ENCODE assay signal across 14 cellular contexts in genomic region chr18:44464401-44465185, GRCh38.
A peak's percentile ranks its signal among the peaks of the same experiment; 100 is the strongest.
DNase-seq lines count a peak whose midpoint lies in the region; ATAC-seq and TF ChIP-seq lines count a peak whose summit lies in the region.
"Had no signal": no experiment of that assay in that cellular context is flagged by ENCODE, and none has a peak within 500 bp of the region (broad histone marks: within the 10 kb centered on the region; RNA-seq: fewer than 3 reads in every experiment).

No MANE protein-coding gene starts in this region.

- H3K4me3 Mint-ChIP-seq in nephron progenitor cell: no peak overlapping the region
- H3K4me3 Mint-ChIP-seq in T-cell: no peak overlapping the region
- H3K4me3 Mint-ChIP-seq in activated T-helper 2 cell treated with anti-CD3 and anti-CD28 coated beads, Interferon-gamma antibody, Interleukin-2, Interleukin-4, amounts not matched to agents 10 μg/mL and 5 μg/mL and 100 μg/mL, durations not matched to agents 14 hours and 24 hours and 36 hours (ENCODE audit: low read depth): no peak overlapping the region
- H3K4me3 Mint-ChIP-seq: activated CD4-positive, alpha-beta memory T cell treated with anti-CD3 and anti-CD28 coated beads for 36 hours; activated T-helper 17 cell treated with anti-CD3 and anti-CD28 coated beads, Interleukin-2, amount 50 U/mL, for 72 hours; immature natural killer cell had no signal

- no peak overlapping the region for H2AFZ ChIP-seq in fibroblast of lung (ENCODE audit: low read length)

- peak; percentile 10 for DNase-seq in AG08396 (ENCODE audit: low spot score)
- peak in 1 of 2 experiments; percentile 36 for DNase-seq in SJSA1 (ENCODE audit: low read depth in 1 of 2, low spot score in 2 of 2)
- peak; percentile 56 to 81 for DNase-seq in fibroblast of lung (ENCODE audit: low read depth in 2 of 2)
- no peak for DNase-seq in nephron progenitor cell
- DNase-seq in activated CD4-positive, alpha-beta T cell treated with anti-CD3 and anti-CD28 coated beads, Interleukin-2, amount 50 U/mL, for 48 hours: no peak
- no peak for DNase-seq in putamen (ENCODE audit: low spot score)
- DNase-seq in T-cell: no peak
- no peak for DNase-seq in activated T-helper 2 cell treated with anti-CD3 and anti-CD28 coated beads, Interferon-gamma antibody, Interleukin-2, Interleukin-4, amounts not matched to agents 10 μg/mL and 5 μg/mL and 100 μg/mL, durations not matched to agents 14 hours and 24 hours and 36 hours (ENCODE audit: low spot score)
- DNase-seq: activated CD4-positive, alpha-beta memory T cell treated with anti-CD3 and anti-CD28 coated beads for 36 hours; immature natural killer cell; NCI-H1417 treated with DMSO at 0.1 percent for 48 hours had no signal

- H4K20me1 ChIP-seq in fibroblast of lung (ENCODE audit: control insufficient read depth, extremely low read depth, insufficient read depth, low read length): no peaks in the 10 kb centered on the region

- peaks cover 29% of the 10 kb centered on the region for H3K4me1 Mint-ChIP-seq in nephron progenitor cell
- H3K4me1 Mint-ChIP-seq in T-cell: no peaks in the 10 kb centered on the region
- no peaks in the 10 kb centered on the region for H3K4me1 Mint-ChIP-seq in activated T-helper 2 cell treated with anti-CD3 and anti-CD28 coated beads, Interferon-gamma antibody, Interleukin-2, Interleukin-4, amounts not matched to agents 10 μg/mL and 5 μg/mL and 100 μg/mL, durations not matched to agents 14 hours and 24 hours and 36 hours (ENCODE audit: low read depth)
- H3K4me1 Mint-ChIP-seq: activated T-helper 17 cell treated with anti-CD3 and anti-CD28 coated beads, Interleukin-2, amount 50 U/mL, for 72 hours; immature natural killer cell had no signal

- H3K36me3 Mint-ChIP-seq in nephron progenitor cell (ENCODE audit: low read depth): no peaks in the 10 kb centered on the region
- H3K36me3 Mint-ChIP-seq in T-cell: no peaks in the 10 kb centered on the region
- no peaks in the 10 kb centered on the region for H3K36me3 Mint-ChIP-seq in activated T-helper 2 cell treated with anti-CD3 and anti-CD28 coated beads, Interferon-gamma antibody, Interleukin-2, Interleukin-4, amounts not matched to agents 10 μg/mL and 5 μg/mL and 100 μg/mL, durations not matched to agents 14 hours and 24 hours and 36 hours (ENCODE audit: low read depth)
- H3K36me3 Mint-ChIP-seq: activated CD4-positive, alpha-beta memory T cell treated with anti-CD3 and anti-CD28 coated beads for 36 hours had no signal

- intact Hi-C loops in activated T-helper 2 cell treated with anti-CD3 and anti-CD28 coated beads, Interferon-gamma antibody, Interleukin-2, Interleukin-4, amounts not matched to agents 10 μg/mL and 5 μg/mL and 100 μg/mL, durations not matched to agents 14 hours and 24 hours and 36 hours (cut with micrococcal nuclease): no loop called here

- CTCF ChIA-PET in T-cell (lab: Charles Lee): no interaction called here

- no peak overlapping the region for H3K9ac ChIP-seq in fibroblast of lung (ENCODE audit: insufficient read depth, low read length)
- H3K9ac ChIP-seq: KMS-11 had no signal

- POLR2A ChIA-PET in T-cell (lab: Charles Lee): no interaction called here

- H3K36me3 ChIP-seq in SJSA1 (no peaks in the 10 kb centered on the region), fibroblast of lung (ENCODE audit: control insufficient read depth, insufficient read depth, low read length) (no peaks in the 10 kb centered on the region)
- H3K36me3 ChIP-seq: prostate gland had no signal

- no peak for ATAC-seq in T-cell (replicated peaks in 1 of 4)
- ATAC-seq: activated T-helper 17 cell treated with anti-CD3 and anti-CD28 coated beads, Interleukin-2, amount 50 U/mL, for 72 hours had no signal

- H3K9me3 ChIP-seq in SJSA1 (replicated peaks) (no peaks in the 10 kb centered on the region), fibroblast of lung (ENCODE audit: control insufficient read depth, insufficient read depth, low read depth, low read length) (no peaks in the 10 kb centered on the region)
- H3K9me3 ChIP-seq: prostate gland had no signal

- H3K9me3 Mint-ChIP-seq in nephron progenitor cell: no peaks in the 10 kb centered on the region
- H3K9me3 Mint-ChIP-seq in T-cell: no peaks in the 10 kb centered on the region
- no peaks in the 10 kb centered on the region for H3K9me3 Mint-ChIP-seq in activated T-helper 2 cell treated with anti-CD3 and anti-CD28 coated beads, Interferon-gamma antibody, Interleukin-2, Interleukin-4, amounts not matched to agents 10 μg/mL and 5 μg/mL and 100 μg/mL, durations not matched to agents 14 hours and 24 hours and 36 hours
- H3K9me3 Mint-ChIP-seq: activated CD4-positive, alpha-beta memory T cell treated with anti-CD3 and anti-CD28 coated beads for 36 hours; activated T-helper 17 cell treated with anti-CD3 and anti-CD28 coated beads, Interleukin-2, amount 50 U/mL, for 72 hours; immature natural killer cell had no signal

- H3K4me2 ChIP-seq in fibroblast of lung (ENCODE audit: extremely low read depth, insufficient read depth, low read length): no peak overlapping the region
- H3K4me2 ChIP-seq: KMS-11 had no signal

- TF ChIP-seq CTCF in fibroblast of lung (conservative IDR thresholded peaks at IDR 0.05 in 1 of 2, IDR thresholded peaks at IDR 0.05 in 1 of 2; ENCODE audit: low read depth in 1 of 2, low read length in 2 of 2) (no peak), nephron progenitor cell (IDR thresholded peaks at IDR 0.05) (no peak)

- peak overlapping the region; percentile 9; the same call in 1 of the 2 replicates for H3K27ac ChIP-seq in SJSA1
- H3K27ac ChIP-seq in fibroblast of lung (ENCODE audit: insufficient read depth, low read length): no peak overlapping the region
- H3K27ac ChIP-seq: KMS-11, prostate gland had no signal

- H3K27ac Mint-ChIP-seq in nephron progenitor cell (peak overlapping the region; percentile 21), T-cell (no peak overlapping the region)
- no peak overlapping the region for H3K27ac Mint-ChIP-seq in activated T-helper 2 cell treated with anti-CD3 and anti-CD28 coated beads, Interferon-gamma antibody, Interleukin-2, Interleukin-4, amounts not matched to agents 10 μg/mL and 5 μg/mL and 100 μg/mL, durations not matched to agents 14 hours and 24 hours and 36 hours
- H3K27ac Mint-ChIP-seq: activated CD4-positive, alpha-beta memory T cell treated with anti-CD3 and anti-CD28 coated beads for 36 hours; activated T-helper 17 cell treated with anti-CD3 and anti-CD28 coated beads, Interleukin-2, amount 50 U/mL, for 72 hours; immature natural killer cell had no signal

- H3K27me3 ChIP-seq in SJSA1 (replicated peaks) (no peaks in the 10 kb centered on the region), fibroblast of lung (ENCODE audit: control insufficient read depth, insufficient read depth, low read length) (no peaks in the 10 kb centered on the region)

- H3K4me1 ChIP-seq in SJSA1 (replicated peaks) (peaks cover 16% of the 10 kb centered on the region), fibroblast of lung (ENCODE audit: control insufficient read depth, extremely low read depth, insufficient read depth, low read length) (no peaks in the 10 kb centered on the region)

- H3K4me3 ChIP-seq in SJSA1: no peak overlapping the region
- no peak overlapping the region for H3K4me3 ChIP-seq in fibroblast of lung (replicated peaks in 1 of 4; ENCODE audit: control extremely low read depth in 1 of 4, insufficient read depth in 1 of 4, low read depth in 3 of 4, low read length in 4 of 4)
- H3K4me3 ChIP-seq: prostate gland had no signal

- no peaks in the 10 kb centered on the region for H3K79me2 ChIP-seq in fibroblast of lung (ENCODE audit: control insufficient read depth, insufficient read depth, low read length)

- H3K27me3 Mint-ChIP-seq in nephron progenitor cell (ENCODE audit: low read depth, poor library complexity): no peaks in the 10 kb centered on the region
- no peaks in the 10 kb centered on the region for H3K27me3 Mint-ChIP-seq in T-cell
- no peaks in the 10 kb centered on the region for H3K27me3 Mint-ChIP-seq in activated T-helper 2 cell treated with anti-CD3 and anti-CD28 coated beads, Interferon-gamma antibody, Interleukin-2, Interleukin-4, amounts not matched to agents 10 μg/mL and 5 μg/mL and 100 μg/mL, durations not matched to agents 14 hours and 24 hours and 36 hours (ENCODE audit: low read depth)
- H3K27me3 Mint-ChIP-seq: activated CD4-positive, alpha-beta memory T cell treated with anti-CD3 and anti-CD28 coated beads for 36 hours had no signal

Comparison
In these comparisons a context has a peak if more than half of its experiments do, and no peak if none do; other contexts are left out.
1. DNase-seq: peak in AG08396 (single experiment) and fibroblast of lung (2 of 2); none in nephron progenitor cell (single experiment), activated CD4-positive, alpha-beta T cell treated with anti-CD3 and anti-CD28 coated beads, Interleukin-2, amount 50 U/mL, for 48 hours (0 of 2), putamen (single experiment), T-cell (0 of 34) and activated T-helper 2 cell treated with anti-CD3 and anti-CD28 coated beads, Interferon-gamma antibody, Interleukin-2, Interleukin-4, amounts not matched to agents 10 μg/mL and 5 μg/mL and 100 μg/mL, durations not matched to agents 14 hours and 24 hours and 36 hours (single experiment).